Comparison of ENCODE assay signal across 13 cellular contexts in the genomic region with DNA sequence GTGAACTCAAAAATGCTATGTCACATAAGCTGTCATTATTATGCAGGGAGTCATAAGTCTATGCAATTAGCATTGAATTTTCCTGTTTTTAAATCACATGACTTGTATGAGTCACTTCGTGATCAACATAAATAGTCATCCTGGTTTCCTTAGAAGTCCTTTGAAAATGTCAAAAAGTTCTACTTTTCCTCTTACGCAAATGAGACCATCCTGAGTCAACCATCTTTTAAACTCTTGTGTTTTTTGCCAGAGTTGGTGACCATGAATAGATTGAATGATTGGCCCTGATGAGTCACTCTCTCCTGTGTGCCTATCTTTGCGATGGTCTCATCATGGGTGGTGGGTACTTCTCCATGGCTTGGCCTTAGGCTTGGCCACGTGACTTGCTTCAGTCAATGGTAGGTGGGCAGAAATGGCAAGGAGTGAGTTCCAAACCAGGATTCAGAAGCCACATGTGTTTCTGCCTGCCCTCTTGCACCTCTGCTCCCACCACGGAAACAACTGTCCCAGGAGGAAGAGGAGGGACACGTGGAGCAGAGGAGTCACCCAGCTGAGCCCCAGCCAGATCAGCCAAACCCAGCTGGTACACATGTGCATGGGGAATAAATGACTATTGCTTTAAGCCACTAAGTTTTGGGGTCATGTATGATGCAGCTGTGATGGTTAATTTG.
DNase-seq lines count a peak whose midpoint lies in the region; ATAC-seq and TF ChIP-seq lines count a peak whose summit lies in the region.
"Had no signal": no experiment of that assay in that cellular context is flagged by ENCODE, and none has a peak within 500 bp of the region (broad histone marks: within the 10 kb centered on the region; RNA-seq: fewer than 3 reads in every experiment).

No MANE protein-coding gene starts in this region.

- TF ChIP-seq CTCF in astrocyte of the spinal cord (IDR thresholded peaks at IDR 0.05; ENCODE audit: low read depth, low read length) = no peak
- no peak for TF ChIP-seq CTCF in spleen (IDR thresholded peaks at IDR 0.05 in 8 of 11, conservative IDR thresholded peaks at IDR 0.05 in 3 of 11)
- no peak for TF ChIP-seq CTCF in GM10248 (IDR thresholded peaks at IDR 0.05; ENCODE audit: control extremely low read depth, extremely low read depth, low read depth, missing control alignments)

- no peak for TF ChIP-seq POLR2A in spleen (IDR thresholded peaks at IDR 0.05)

- no peaks in the 10 kb centered on the region for H3K4me1 ChIP-seq in spleen
- H3K4me1 ChIP-seq: uterus had no signal

- intact Hi-C loops in spleen (cut with DNase I; ENCODE audit: low total_unique reads) = no loop called here

- H3K9me3 ChIP-seq in spleen = peaks cover 0 to 4% (median 0%) of the 10 kb centered on the region in 8 donors
- H3K9me3 ChIP-seq: uterus had no signal

- CTCF ChIA-PET in GM10248 (lab: Yijun Ruan, JAX) = no interaction called here

- in situ Hi-C loops in astrocyte of the spinal cord (cut with HindIII; ENCODE audit: low sequenced_read_pairs) = no loop called here

- no peak for ATAC-seq in HG03342 (IDR thresholded peaks at IDR 0.05; ENCODE audit: unreplicated experiment)

- WGBS in spleen, 5 donors = 70 to 87% (median 78%) methylated on average over 6 of the region's 6 CpGs

- POLR2A ChIA-PET in GM10248 (lab: Yijun Ruan, JAX) = no interaction called here

- H3K36me3 ChIP-seq in spleen = no peaks in the 10 kb centered on the region
- H3K36me3 ChIP-seq: BLaER1 treated with 17β-estradiol and CSF1 and Interleukin-3, amounts not matched to agents 10 nM and 100 nM; uterus had no signal

- no peak overlapping the region for H3K27ac ChIP-seq in spleen
- H3K27ac ChIP-seq: uterus had no signal

- DNase-seq in activated effector memory CD4-positive, alpha-beta T cell treated with anti-CD3 and anti-CD28 coated beads, Interleukin-2, amount 50 U/mL, for 16 hours = peak; percentile 21
- no peak for DNase-seq in activated effector memory CD4-positive, alpha-beta T cell treated with Interleukin-2 at 50 U/mL for 16 hours
- DNase-seq in HT1080 (ENCODE audit: low read depth) (peak; percentile 69), astrocyte of the spinal cord (ENCODE audit: low read depth, low spot score) (peak; percentile 46), spleen (peak; percentile 12), hepatic stellate cell (ENCODE audit: low spot score) (no peak), GM10248 (ENCODE audit: extremely low spot score) (no peak)
- DNase-seq: NCI-H1048, nucleus accumbens, RPMI8226, uterus had no signal

- H3K4me3 ChIP-seq in astrocyte of the spinal cord (ENCODE audit: low read depth, low read length) = no peak overlapping the region
- no peak overlapping the region for H3K4me3 ChIP-seq in spleen
- H3K4me3 ChIP-seq: BLaER1 treated with 17β-estradiol and CSF1 and Interleukin-3, amounts not matched to agents 10 nM and 100 nM; uterus had no signal

- peaks cover 0 to 53% (median 15%) of the 10 kb centered on the region in 7 donors for H3K27me3 ChIP-seq in spleen (replicated peaks in 1 of 7)
- H3K27me3 ChIP-seq: uterus had no signal

Comparison
In these comparisons a context has a peak if more than half of its experiments do, and no peak if none do; other contexts are left out.
1. DNase-seq: peak in activated effector memory CD4-positive, alpha-beta T cell treated with anti-CD3 and anti-CD28 coated beads, Interleukin-2, amount 50 U/mL, for 16 hours (single experiment), HT1080 (single experiment), astrocyte of the spinal cord (single experiment) and spleen (single experiment); none in activated effector memory CD4-positive, alpha-beta T cell treated with Interleukin-2 at 50 U/mL for 16 hours (single experiment), hepatic stellate cell (single experiment) and GM10248 (single experiment).